9 cellular contexts compared by ENCODE assay signal in genomic region chr18:36130883-36131653, GRCh38. TPM values are rescaled to one million over a fixed set of nuclear protein-coding genes. Genes with fewer than 3 reads are reported as not detected.
DNase-seq lines count a peak whose midpoint lies in the region; ATAC-seq and TF ChIP-seq lines count a peak whose summit lies in the region.
"Had no signal": no experiment of that assay in that cellular context is flagged by ENCODE, and none has a peak within 500 bp of the region (broad histone marks: within the 10 kb centered on the region; RNA-seq: fewer than 3 reads in every experiment).

No MANE protein-coding gene starts in this region.

- H3K27me3 ChIP-seq in suprapubic skin, result no peaks in the 10 kb centered on the region

- H3K36me3 ChIP-seq in suprapubic skin, result peaks cover 11% of the 10 kb centered on the region

- peak overlapping the region; percentile 83 for H3K4me3 Mint-ChIP-seq in activated CD4-positive, alpha-beta T cell treated with anti-CD3 and anti-CD28 coated beads, Interleukin-2, amount 10 ng/mL, durations not matched to agents 7 days and 5 days
- peak overlapping the region; percentile 93 for H3K4me3 Mint-ChIP-seq in activated CD8-positive, alpha-beta T cell treated with anti-CD3 and anti-CD28 coated beads for 36 hours

- H3K27me3 Mint-ChIP-seq in activated CD4-positive, alpha-beta T cell treated with anti-CD3 and anti-CD28 coated beads, Interleukin-2, amount 10 ng/mL, durations not matched to agents 7 days and 5 days, result no peaks in the 10 kb centered on the region
- H3K27me3 Mint-ChIP-seq in activated CD8-positive, alpha-beta T cell treated with anti-CD3 and anti-CD28 coated beads for 36 hours, result no peaks in the 10 kb centered on the region

- no peak for TF ChIP-seq CTCF in activated CD8-positive, alpha-beta T cell treated with anti-CD3 and anti-CD28 coated beads for 36 hours (IDR thresholded peaks at IDR 0.05)
- no peak for TF ChIP-seq CTCF in suprapubic skin (IDR thresholded peaks at IDR 0.05)

- intact Hi-C loops in activated CD8-positive, alpha-beta T cell treated with anti-CD3 and anti-CD28 coated beads for 36 hours (cut with micrococcal nuclease), result no loop called here

- no peak overlapping the region for H3K27ac ChIP-seq in suprapubic skin

- no peak for TF ChIP-seq EP300 in suprapubic skin (IDR thresholded peaks at IDR 0.05)

- POLR2A ChIA-PET in activated CD4-positive, alpha-beta T cell treated with anti-CD3 and anti-CD28 coated beads, Interleukin-2, amount 10 ng/mL, durations not matched to agents 7 days and 5 days (lab: Charles Lee), result no interaction called here
- POLR2A ChIA-PET in activated CD8-positive, alpha-beta T cell treated with anti-CD3 and anti-CD28 coated beads for 36 hours (lab: Charles Lee), result interaction anchor here (0.6 to 3.4 kb wide), 6 partner anchors 9 to 110 kb away, joined by 3 to 21 read pairs (median 4); partner anchors contain the start of gene RPRD1A

- H3K4me1 Mint-ChIP-seq in activated CD4-positive, alpha-beta T cell treated with anti-CD3 and anti-CD28 coated beads, Interleukin-2, amount 10 ng/mL, durations not matched to agents 7 days and 5 days, result peaks cover 55% of the 10 kb centered on the region
- peaks cover 48% of the 10 kb centered on the region for H3K4me1 Mint-ChIP-seq in activated CD8-positive, alpha-beta T cell treated with anti-CD3 and anti-CD28 coated beads for 36 hours (ENCODE audit: low read depth)

- no peak for TF ChIP-seq POLR2A in suprapubic skin (IDR thresholded peaks at IDR 0.05)

- WGBS in suprapubic skin, result 78% methylated on average over 26 of the region's 26 CpGs

- ATAC-seq in activated CD8-positive, alpha-beta T cell treated with anti-CD3 and anti-CD28 coated beads for 36 hours, result no peak
- ATAC-seq in HG03342 (IDR thresholded peaks at IDR 0.05; ENCODE audit: unreplicated experiment), result no peak

- no peaks in the 10 kb centered on the region for H3K9me3 ChIP-seq in iPS-18c (ENCODE audit: control insufficient read depth, insufficient read depth, low read length)
- H3K9me3 ChIP-seq in suprapubic skin, result no peaks in the 10 kb centered on the region

- H3K4me1 ChIP-seq in suprapubic skin, result peaks cover 41% of the 10 kb centered on the region

- H3K9me3 Mint-ChIP-seq in activated CD4-positive, alpha-beta T cell treated with anti-CD3 and anti-CD28 coated beads, Interleukin-2, amount 10 ng/mL, durations not matched to agents 7 days and 5 days, result no peaks in the 10 kb centered on the region
- no peaks in the 10 kb centered on the region for H3K9me3 Mint-ChIP-seq in activated CD8-positive, alpha-beta T cell treated with anti-CD3 and anti-CD28 coated beads for 36 hours

- peaks cover 16% of the 10 kb centered on the region for H3K36me3 Mint-ChIP-seq in activated CD4-positive, alpha-beta T cell treated with anti-CD3 and anti-CD28 coated beads, Interleukin-2, amount 10 ng/mL, durations not matched to agents 7 days and 5 days (ENCODE audit: low read depth)
- peaks cover 26% of the 10 kb centered on the region for H3K36me3 Mint-ChIP-seq in activated CD8-positive, alpha-beta T cell treated with anti-CD3 and anti-CD28 coated beads for 36 hours (ENCODE audit: low read depth)

- peak overlapping the region; percentile 97 for H3K27ac Mint-ChIP-seq in activated CD4-positive, alpha-beta T cell treated with anti-CD3 and anti-CD28 coated beads, Interleukin-2, amount 10 ng/mL, durations not matched to agents 7 days and 5 days
- peak overlapping the region; percentile 95 for H3K27ac Mint-ChIP-seq in activated CD8-positive, alpha-beta T cell treated with anti-CD3 and anti-CD28 coated beads for 36 hours

- CTCF ChIA-PET in activated CD4-positive, alpha-beta T cell treated with anti-CD3 and anti-CD28 coated beads, Interleukin-2, amount 10 ng/mL, durations not matched to agents 7 days and 5 days (lab: Charles Lee), result interaction anchor here (0.8 to 3.5 kb wide), 2 partner anchors 11 to 18 kb away, joined by 3 to 12 read pairs; no protein-coding TSS in a partner anchor
- CTCF ChIA-PET in activated CD8-positive, alpha-beta T cell treated with anti-CD3 and anti-CD28 coated beads for 36 hours (lab: Charles Lee), result interaction anchor here (1.1 to 1.5 kb wide), 3 partner anchors 8 to 35 kb away, joined by 3 read pairs; no protein-coding TSS in a partner anchor

- H3K4me3 ChIP-seq in iPS-18c (ENCODE audit: insufficient read depth, low read depth, low read length) (peak overlapping the region; percentile 95), suprapubic skin (peak overlapping the region; percentile 79)

- no peak for DNase-seq in activated CD4-positive, alpha-beta T cell treated with anti-CD3 and anti-CD28 coated beads, Interleukin-2, amount 10 ng/mL, durations not matched to agents 7 days and 5 days
- DNase-seq in activated CD4-positive, alpha-beta T cell treated with anti-CD3 and anti-CD28 coated beads, Interleukin-2, amount 50 U/mL, for 4 hours, result no peak
- no peak for DNase-seq in activated CD8-positive, alpha-beta T cell treated with anti-CD3 and anti-CD28 coated beads for 36 hours
- no peak for DNase-seq in suprapubic skin (ENCODE audit: low spot score in 2 of 2)
- no peak for DNase-seq in NAMALWA (ENCODE audit: low spot score)
- DNase-seq in SIG-M5 treated with dmso at 0.1 percent for 504 hours (lab: John Stamatoyannopoulos, UW; ENCODE audit: unreplicated experiment), result no peak
- DNase-seq: stimulated activated CD4-positive, alpha-beta T cell treated with anti-CD3 and anti-CD28 coated beads, Interleukin-4, amount 100 ng/mL, for 24 hours had no signal

RNA-seq across cellular contexts. Expression of gene ELP2, which starts 1.4 kb away (rescaled TPM):
- total RNA-seq in activated CD4-positive, alpha-beta T cell treated with anti-CD3 and anti-CD28 coated beads, Interleukin-2, amount 10 ng/mL, durations not matched to agents 7 days and 5 days, result 10 to 100 TPM; 63.3 to 72.8 TPM
- 100 to 1,000 TPM in 1 of 2 experiments, 10 to 100 TPM in 1; 98.8 to 105 TPM for total RNA-seq in activated CD8-positive, alpha-beta T cell treated with anti-CD3 and anti-CD28 coated beads for 36 hours
- total RNA-seq in suprapubic skin, result 100 to 1,000 TPM in 1 of 4 donors, 10 to 100 TPM in 3; 58.6 to 197 (median 73.2) TPM

RNA-seq across cellular contexts. Expression of gene SLC39A6, which starts 1.9 kb away (rescaled TPM):
- total RNA-seq in activated CD4-positive, alpha-beta T cell treated with anti-CD3 and anti-CD28 coated beads, Interleukin-2, amount 10 ng/mL, durations not matched to agents 7 days and 5 days, result 10 to 100 TPM; 20.1 to 22.5 TPM
- total RNA-seq in activated CD8-positive, alpha-beta T cell treated with anti-CD3 and anti-CD28 coated beads for 36 hours, result 10 to 100 TPM; 20.6 to 20.8 TPM
- 100 to 1,000 TPM in 2 of 4 donors, 10 to 100 TPM in 2; 44.3 to 107 (median 97.8) TPM for total RNA-seq in suprapubic skin

RNA-seq across cellular contexts. Expression of gene MOCOS, which starts 56.2 kb away (rescaled TPM):
- under 1 TPM; 0.05 to 0.17 TPM for total RNA-seq in activated CD4-positive, alpha-beta T cell treated with anti-CD3 and anti-CD28 coated beads, Interleukin-2, amount 10 ng/mL, durations not matched to agents 7 days and 5 days
- total RNA-seq in activated CD8-positive, alpha-beta T cell treated with anti-CD3 and anti-CD28 coated beads for 36 hours, result under 1 TPM; 0.13 to 0.18 TPM
- total RNA-seq in suprapubic skin, result 1 to 10 TPM; 4.6 to 9.2 (median 6.4) TPM

Comparison
In these comparisons a context has a peak if more than half of its experiments do, and no peak if none do; other contexts are left out.
1. RNA of gene MOCOS, which starts 56.2 kb away (total RNA-seq): 4.6 to 9.2 TPM in suprapubic skin; 0.13 to 0.18 TPM in activated CD8-positive, alpha-beta T cell treated with anti-CD3 and anti-CD28 coated beads for 36 hours and 0.05 to 0.17 TPM in activated CD4-positive, alpha-beta T cell treated with anti-CD3 and anti-CD28 coated beads, Interleukin-2, amount 10 ng/mL, durations not matched to agents 7 days and 5 days; every median in the first group is over 4 times any median in the second.